11 cellular contexts compared by ENCODE assay signal in the genomic region with DNA sequence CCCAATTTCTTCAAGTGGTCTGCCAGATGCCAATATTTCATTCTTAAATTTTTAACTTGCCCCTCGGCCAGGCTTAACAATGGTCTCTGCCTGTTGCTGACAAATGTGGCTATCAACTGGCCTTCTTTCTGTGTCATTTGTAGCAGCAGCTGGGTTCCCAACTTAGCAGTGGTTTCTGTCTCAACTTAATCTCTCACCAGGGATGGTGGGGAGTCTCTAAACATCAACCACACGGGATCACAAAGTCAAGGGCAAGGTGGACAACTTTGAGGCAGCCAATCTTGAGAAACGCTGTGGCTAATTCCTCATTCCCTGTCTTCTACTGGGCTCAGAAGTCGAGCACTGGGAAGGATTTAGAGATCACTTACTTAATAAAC.
DNase-seq lines count a peak whose midpoint lies in the region; ATAC-seq, FAIRE-seq and TF ChIP-seq lines count a peak whose summit lies in the region.
"Had no signal": no experiment of that assay in that cellular context is flagged by ENCODE, and none has a peak within 500 bp of the region (broad histone marks: within the 10 kb centered on the region; RNA-seq: fewer than 3 reads in every experiment).

No MANE protein-coding gene starts in this region.

- no peak for FAIRE-seq in D721Med (lab: Jason Lieb, UNC)

- H3K79me1 ChIP-seq in mesenchymal stem cell (replicated peaks; ENCODE audit: low read length, poor library complexity, severe bottlenecking) = peaks cover 29% of the 10 kb centered on the region

- H2BK120ac ChIP-seq in mesenchymal stem cell (ENCODE audit: low read depth, low read length) = no peak overlapping the region

- H3K27me3 ChIP-seq in heart right ventricle = no peaks in the 10 kb centered on the region
- H3K27me3 ChIP-seq in mesenchymal stem cell (ENCODE audit: control insufficient read depth in 1 of 2, insufficient read depth in 1 of 2, low read length in 2 of 2) = no peaks in the 10 kb centered on the region

- 75 to 79% methylated on average over 4 of the region's 4 CpGs for WGBS in heart right ventricle, 2 donors
- 68% methylated on average over 3 of the region's 4 CpGs for WGBS in mesenchymal stem cell

- TF ChIP-seq CTCF in heart right ventricle (IDR thresholded peaks at IDR 0.05) (no peak), type B pancreatic cell (conservative IDR thresholded peaks at IDR 0.05) (no peak), D721Med (IDR thresholded peaks at IDR 0.05; ENCODE audit: insufficient read depth, missing control alignments) (no peak)

- H3K4me1 ChIP-seq in heart right ventricle = peaks cover 11 to 100% (median 94%) of the 10 kb centered on the region in 9 donors
- H3K4me1 ChIP-seq in mesenchymal stem cell (ENCODE audit: control insufficient read depth, insufficient read depth, low read depth, low read length) = peaks cover 24% of the 10 kb centered on the region

- no peak overlapping the region for H3K14ac ChIP-seq in mesenchymal stem cell (ENCODE audit: low read length in 2 of 2)

- no peak overlapping the region for H2AFZ ChIP-seq in mesenchymal stem cell (ENCODE audit: low read depth, low read length)

- H2BK15ac ChIP-seq in mesenchymal stem cell (ENCODE audit: low read depth, poor library complexity, severe bottlenecking) = no peak overlapping the region

- H3K27ac ChIP-seq in heart right ventricle (peak overlapping the region in 7 of 10 donors; percentile 13 to 91 (median 53)), mesenchymal stem cell (ENCODE audit: low read length, poor library complexity, severe bottlenecking) (peak overlapping the region; percentile 58)

- no peak overlapping the region for H4K91ac ChIP-seq in mesenchymal stem cell (ENCODE audit: low read length)

- CTCF ChIA-PET in activated CD8-positive, alpha-beta T cell treated with anti-CD3 and anti-CD28 coated beads, Interleukin-2, amount 10 ng/mL, durations not matched to agents 7 days and 5 days (lab: Charles Lee) = interaction anchor here (1.7 kb wide), 1 partner anchor 82 kb away, joined by 7 read pairs; the partner anchor contains the start of gene RAPGEF1

- no peak overlapping the region for H2BK5ac ChIP-seq in mesenchymal stem cell (ENCODE audit: low read depth, low read length, poor library complexity, severe bottlenecking)

- H3K4me3 ChIP-seq in heart right ventricle (no peak overlapping the region), mesenchymal stem cell (ENCODE audit: insufficient read depth in 1 of 2, low read depth in 1 of 2, low read length in 2 of 2) (peak overlapping the region in 1 of 2 experiments; percentile 20)

- peaks cover 0 to 5% (median 0%) of the 10 kb centered on the region in 9 donors for H3K36me3 ChIP-seq in heart right ventricle
- peaks cover 0 to 4% of the 10 kb centered on the region in 2 experiments for H3K36me3 ChIP-seq in mesenchymal stem cell (ENCODE audit: control insufficient read depth in 1 of 2, insufficient read depth in 2 of 2, low read depth in 1 of 2, low read length in 2 of 2)

- no peaks in the 10 kb centered on the region for H3K9me3 ChIP-seq in heart right ventricle
- H3K9me3 ChIP-seq in mesenchymal stem cell (ENCODE audit: control insufficient read depth, low read length) = no peaks in the 10 kb centered on the region

- POLR2A ChIA-PET in activated CD8-positive, alpha-beta T cell treated with anti-CD3 and anti-CD28 coated beads, Interleukin-2, amount 10 ng/mL, durations not matched to agents 7 days and 5 days (lab: Charles Lee) = interaction anchor here (1.0 to 2.3 kb wide), 4 partner anchors 10 to 30 kb away, joined by 3 to 11 read pairs (median 6); no protein-coding TSS in a partner anchor

- H3K4me1 Mint-ChIP-seq in activated CD8-positive, alpha-beta T cell treated with anti-CD3 and anti-CD28 coated beads, Interleukin-2, amount 10 ng/mL, durations not matched to agents 7 days and 5 days (ENCODE audit: low read depth) = peaks cover 74% of the 10 kb centered on the region
- peaks cover 30% of the 10 kb centered on the region for H3K4me1 Mint-ChIP-seq in type B pancreatic cell (ENCODE audit: unreplicated experiment)

- no peak overlapping the region for H2BK12ac ChIP-seq in mesenchymal stem cell (ENCODE audit: low read length in 2 of 2)

- peak overlapping the region; percentile 44 for H3K9ac ChIP-seq in mesenchymal stem cell (ENCODE audit: low read length)

- no peak overlapping the region for H3K4me2 ChIP-seq in mesenchymal stem cell (ENCODE audit: low read length, poor library complexity, severe bottlenecking)

- H3K18ac ChIP-seq in mesenchymal stem cell (ENCODE audit: low read depth in 1 of 2, low read length in 2 of 2) = peak overlapping the region; percentile 75 to 80

- peak overlapping the region; percentile 8 for H3K27ac Mint-ChIP-seq in activated CD8-positive, alpha-beta T cell treated with anti-CD3 and anti-CD28 coated beads, Interleukin-2, amount 10 ng/mL, durations not matched to agents 7 days and 5 days
- H3K27ac Mint-ChIP-seq in type B pancreatic cell = peak overlapping the region; percentile 72

- no peak overlapping the region for H3K4me3 Mint-ChIP-seq in activated CD8-positive, alpha-beta T cell treated with anti-CD3 and anti-CD28 coated beads, Interleukin-2, amount 10 ng/mL, durations not matched to agents 7 days and 5 days
- H3K4me3 Mint-ChIP-seq in type B pancreatic cell = no peak overlapping the region
- H3K4me3 Mint-ChIP-seq: neural crest cell had no signal

- no peak overlapping the region for H3K23ac ChIP-seq in mesenchymal stem cell (ENCODE audit: low read length in 2 of 2)

- H3K9me3 Mint-ChIP-seq in activated CD8-positive, alpha-beta T cell treated with anti-CD3 and anti-CD28 coated beads, Interleukin-2, amount 10 ng/mL, durations not matched to agents 7 days and 5 days (ENCODE audit: insufficient read depth) = no peaks in the 10 kb centered on the region
- H3K9me3 Mint-ChIP-seq in type B pancreatic cell = no peaks in the 10 kb centered on the region
- H3K9me3 Mint-ChIP-seq: neural crest cell had no signal

- ATAC-seq in heart right ventricle = no peak
- ATAC-seq in Right ventricle myocardium inferior = no peak
- ATAC-seq in activated CD8-positive, alpha-beta T cell treated with anti-CD3 and anti-CD28 coated beads, Interleukin-2, amount 10 ng/mL, durations not matched to agents 7 days and 5 days = no peak
- ATAC-seq in GM21786 (IDR thresholded peaks at IDR 0.05; ENCODE audit: unreplicated experiment) = no peak

- H2AK5ac ChIP-seq in mesenchymal stem cell (ENCODE audit: low read length, severe bottlenecking) = peak overlapping the region; percentile 95

- peaks cover 22% of the 10 kb centered on the region for H3K36me3 Mint-ChIP-seq in activated CD8-positive, alpha-beta T cell treated with anti-CD3 and anti-CD28 coated beads, Interleukin-2, amount 10 ng/mL, durations not matched to agents 7 days and 5 days (ENCODE audit: low read depth)
- peaks cover 4% of the 10 kb centered on the region for H3K36me3 Mint-ChIP-seq in type B pancreatic cell

- intact Hi-C loops in heart right ventricle (cut with DNase I) (loop anchor here in 1 of 10 donors (5.0 kb wide), 1 partner anchor 74 kb away; no protein-coding TSS in a partner anchor), Right ventricle myocardium inferior (cut with DNase I) (no loop called here)

- DNase-seq in heart right ventricle (no peak), Right ventricle myocardium inferior (ENCODE audit: missing footprints) (no peak), mesenchymal stem cell (no peak), type B pancreatic cell (ENCODE audit: extremely low spot score, unreplicated experiment) (no peak), D721Med (ENCODE audit: insufficient read length, low spot score) (no peak), NCI-H774 (lab: John Stamatoyannopoulos, UW) (no peak)
- DNase-seq in activated CD8-positive, alpha-beta T cell treated with anti-CD3 and anti-CD28 coated beads, Interleukin-2, amount 10 ng/mL, durations not matched to agents 7 days and 5 days = no peak
- DNase-seq: anterior cingulate cortex, COR-L47 had no signal

- H3K4ac ChIP-seq in mesenchymal stem cell (ENCODE audit: low read depth in 1 of 2, low read length in 2 of 2) = peak overlapping the region in 1 of 2 experiments; percentile 92

- no peaks in the 10 kb centered on the region for H3K27me3 Mint-ChIP-seq in activated CD8-positive, alpha-beta T cell treated with anti-CD3 and anti-CD28 coated beads, Interleukin-2, amount 10 ng/mL, durations not matched to agents 7 days and 5 days (ENCODE audit: low read depth)
- no peaks in the 10 kb centered on the region for H3K27me3 Mint-ChIP-seq in type B pancreatic cell

- peak overlapping the region; percentile 12 for H4K8ac ChIP-seq in mesenchymal stem cell (ENCODE audit: low read length)
